ENCODE assay signal across 16 cellular contexts in genomic region chr10:57968328-57969016, GRCh38.
DNase-seq lines count a peak whose midpoint lies in the region; ATAC-seq and TF ChIP-seq lines count a peak whose summit lies in the region.
"Had no signal": no experiment of that assay in that cellular context is flagged by ENCODE, and none has a peak within 500 bp of the region (broad histone marks: within the 10 kb centered on the region; RNA-seq: fewer than 3 reads in every experiment).

No MANE protein-coding gene starts in this region.

- H3K4me1 Mint-ChIP-seq in HFFc6 (ENCODE audit: low read depth), result peaks cover 97% of the 10 kb centered on the region
- no peaks in the 10 kb centered on the region for H3K4me1 Mint-ChIP-seq in stimulated activated effector memory CD8-positive, alpha-beta T cell treated with anti-CD3 and anti-CD28 coated beads, Interleukin-12 subunit alpha, Interleukin-12 subunit beta, amount 100 ng/mL, for 72 hours
- H3K4me1 Mint-ChIP-seq: B cell had no signal

- H3K27ac ChIP-seq in hepatocyte (no peak overlapping the region), vagina (no peak overlapping the region)
- H3K27ac ChIP-seq: HL-60 had no signal

- H3K27me3 Mint-ChIP-seq in HFFc6 (ENCODE audit: insufficient read depth), result no peaks in the 10 kb centered on the region; the same call in 1 of the 2 replicates
- H3K27me3 Mint-ChIP-seq: B cell; CD4-positive, alpha-beta T cell had no signal

- TF ChIP-seq CTCF in HFFc6 (IDR thresholded peaks at IDR 0.05), result no peak
- no peak for TF ChIP-seq CTCF in lower leg skin (IDR thresholded peaks at IDR 0.05)
- TF ChIP-seq CTCF in hepatocyte (IDR thresholded peaks at IDR 0.05; ENCODE audit: poor library complexity), result no peak
- no peak for TF ChIP-seq CTCF in vagina (IDR thresholded peaks at IDR 0.05)

- H3K4me3 Mint-ChIP-seq in HFFc6, result peak overlapping the region; percentile 83; the same call in 1 of the 2 replicates
- H3K4me3 Mint-ChIP-seq in stimulated activated effector memory CD8-positive, alpha-beta T cell treated with anti-CD3 and anti-CD28 coated beads, Interleukin-12 subunit alpha, Interleukin-12 subunit beta, amount 100 ng/mL, for 72 hours, result no peak overlapping the region
- H3K4me3 Mint-ChIP-seq: B cell; CD4-positive, alpha-beta T cell had no signal

- H3K9me2 ChIP-seq in hepatocyte (replicated peaks; ENCODE audit: insufficient read depth), result no peaks in the 10 kb centered on the region

- no peak overlapping the region for H3K4me2 ChIP-seq in hepatocyte

- H4K20me1 ChIP-seq in hepatocyte (ENCODE audit: insufficient read depth, poor library complexity, severe bottlenecking), result no peaks in the 10 kb centered on the region

- H3K27me3 ChIP-seq in hepatocyte (no peaks in the 10 kb centered on the region), vagina (no peaks in the 10 kb centered on the region)

- no peak overlapping the region for H2AFZ ChIP-seq in hepatocyte

- H3K9me3 ChIP-seq in hepatocyte (ENCODE audit: low read depth), result no peaks in the 10 kb centered on the region
- H3K9me3 ChIP-seq in vagina, result no peaks in the 10 kb centered on the region

- H3K36me3 ChIP-seq in hepatocyte (replicated peaks; ENCODE audit: insufficient read depth, low read depth) (no peaks in the 10 kb centered on the region), vagina (no peaks in the 10 kb centered on the region)

- no peaks in the 10 kb centered on the region for H3K79me2 ChIP-seq in hepatocyte

- DNase-seq in HFFc6, result no peak
- DNase-seq in ecto neural progenitor cell (ENCODE audit: low spot score), result peak; percentile 47
- DNase-seq in islet precursor cell, result peak; percentile 46
- DNase-seq in stimulated activated effector memory CD8-positive, alpha-beta T cell treated with anti-CD3 and anti-CD28 coated beads, Interleukin-12 subunit alpha, Interleukin-12 subunit beta, amount 100 ng/mL, for 72 hours (ENCODE audit: low spot score in 2 of 2), result no peak
- DNase-seq in lower leg skin (ENCODE audit: low spot score in 2 of 2), result no peak
- no peak for DNase-seq in hepatocyte (ENCODE audit: low spot score)
- no peak for DNase-seq in left colon
- DNase-seq in vagina (ENCODE audit: extremely low spot score in 2 of 2), result no peak
- DNase-seq: C1 segment of cervical spinal cord; CD4-positive, alpha-beta T cell; DMS153; DMS79 treated with DMSO at 0.1 percent for 48 hours; EL had no signal

- peaks cover 13% of the 10 kb centered on the region; the same call in 1 of the 2 replicates for H3K36me3 Mint-ChIP-seq in HFFc6 (ENCODE audit: low read depth)
- no peaks in the 10 kb centered on the region for H3K36me3 Mint-ChIP-seq in stimulated activated effector memory CD8-positive, alpha-beta T cell treated with anti-CD3 and anti-CD28 coated beads, Interleukin-12 subunit alpha, Interleukin-12 subunit beta, amount 100 ng/mL, for 72 hours

- no peaks in the 10 kb centered on the region for H3K4me1 ChIP-seq in hepatocyte (ENCODE audit: insufficient read depth)
- no peaks in the 10 kb centered on the region for H3K4me1 ChIP-seq in vagina

- 0 out of 2 replicates have a peak, but pooled peaks cover 7% of the 10 kb centered on the region for H3K9me3 Mint-ChIP-seq in HFFc6
- H3K9me3 Mint-ChIP-seq in stimulated activated effector memory CD8-positive, alpha-beta T cell treated with anti-CD3 and anti-CD28 coated beads, Interleukin-12 subunit alpha, Interleukin-12 subunit beta, amount 100 ng/mL, for 72 hours, result peaks cover 7% of the 10 kb centered on the region
- H3K9me3 Mint-ChIP-seq: CD4-positive, alpha-beta T cell had no signal

- TF ChIP-seq POLR2A in lower leg skin (IDR thresholded peaks at IDR 0.05), result no peak
- no peak for TF ChIP-seq POLR2A in vagina (IDR thresholded peaks at IDR 0.05)

- intact Hi-C loops in lower leg skin (cut with DNase I; ENCODE audit: low total_unique reads) (no loop called here), left colon (cut with DNase I, micrococcal nuclease) (no loop called here), vagina (cut with DNase I) (no loop called here)

- no peak overlapping the region for H3K4me3 ChIP-seq in lower leg skin (ENCODE audit: low read depth, poor library complexity, severe bottlenecking)
- H3K4me3 ChIP-seq in hepatocyte, result no peak overlapping the region
- H3K4me3 ChIP-seq in vagina, result no peak overlapping the region

- WGBS in lower leg skin, 2 donors, result 80 to 82% methylated on average over 11 of the region's 11 CpGs
- 84% methylated on average over 11 of the region's 11 CpGs for WGBS in hepatocyte (ENCODE audit: low lambda C conversion rate, missing lambda C conversion rate)

- H3K27ac Mint-ChIP-seq in HFFc6, result peak overlapping the region; percentile 86
- H3K27ac Mint-ChIP-seq in stimulated activated effector memory CD8-positive, alpha-beta T cell treated with anti-CD3 and anti-CD28 coated beads, Interleukin-12 subunit alpha, Interleukin-12 subunit beta, amount 100 ng/mL, for 72 hours, result no peak overlapping the region
- H3K27ac Mint-ChIP-seq: B cell; CD4-positive, alpha-beta T cell had no signal

- ATAC-seq in stimulated activated effector memory CD8-positive, alpha-beta T cell treated with anti-CD3 and anti-CD28 coated beads, Interleukin-12 subunit alpha, Interleukin-12 subunit beta, amount 100 ng/mL, for 72 hours, result peak; percentile 19
- ATAC-seq in left colon, result no peak
- ATAC-seq: HCT116 had no signal

Comparison
In these comparisons a context has a peak if more than half of its experiments do, and no peak if none do; other contexts are left out.
1. DNase-seq: peak in ecto neural progenitor cell (single experiment) and islet precursor cell (single experiment); none in HFFc6 (single experiment), stimulated activated effector memory CD8-positive, alpha-beta T cell treated with anti-CD3 and anti-CD28 coated beads, Interleukin-12 subunit alpha, Interleukin-12 subunit beta, amount 100 ng/mL, for 72 hours (0 of 2), lower leg skin (0 of 2), hepatocyte (single experiment), left colon (0 of 2) and vagina (0 of 2).